Comparison of ENCODE assay signal across 18 cellular contexts in the genomic region with DNA sequence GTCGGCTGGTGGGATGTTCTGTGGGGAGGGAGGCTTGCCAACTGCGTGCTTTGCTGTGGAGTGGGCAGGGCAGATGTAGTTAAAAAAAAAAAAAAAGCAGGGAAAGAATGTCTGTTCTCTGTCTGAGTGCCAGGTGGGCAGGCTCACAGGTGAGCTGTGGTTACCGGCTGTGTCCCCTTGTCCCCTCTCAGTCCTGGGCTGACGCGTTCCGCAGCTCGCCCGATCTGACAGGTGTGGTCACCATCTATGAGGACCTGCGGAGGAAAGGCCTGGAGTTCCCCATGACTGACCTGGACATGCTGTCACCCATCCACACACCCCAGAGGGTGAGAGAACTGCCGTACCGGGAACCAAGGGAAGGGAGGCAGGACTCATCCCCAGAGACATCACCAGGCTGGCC.
"Had no signal": no experiment of that assay in that cellular context is flagged by ENCODE, and none has a peak within 500 bp of the region (broad histone marks: within the 10 kb centered on the region; RNA-seq: fewer than 3 reads in every experiment).

No MANE protein-coding gene starts in this region.

- DNase-seq: dermis blood vessel endothelial cell; dorsolateral prefrontal cortex; effector CD4-positive, alpha-beta T cell; effector memory CD4-positive, alpha-beta T cell; foreskin keratinocyte; glutamatergic neuron; head of caudate nucleus; heart right ventricle; hippocampal formation; left cardiac atrium; left ventricle myocardium superior; lower lobe of right lung; mesendoderm; midbrain had no signal

- H3K4me3 ChIP-seq: coronary artery, dorsolateral prefrontal cortex, esophagus muscularis mucosa, heart right ventricle, left lung, lower lobe of right lung had no signal

- H3K27ac Mint-ChIP-seq: memory B cell had no signal

- H3K4me1 ChIP-seq: foreskin keratinocyte had no signal

- H3K27ac ChIP-seq: coronary artery, dorsolateral prefrontal cortex, esophagus muscularis mucosa, foreskin keratinocyte, left lung, lower lobe of right lung had no signal

- H3K27me3 ChIP-seq: dorsolateral prefrontal cortex, esophagus muscularis mucosa, foreskin keratinocyte, heart right ventricle, left lung had no signal

- ATAC-seq: foreskin keratinocyte, left cardiac atrium, left lung, lower lobe of right lung had no signal

- H3K9me3 Mint-ChIP-seq: memory B cell had no signal

- H3K9me3 ChIP-seq: esophagus muscularis mucosa, heart right ventricle, left lung, lower lobe of right lung had no signal

- H3K27me3 Mint-ChIP-seq: memory B cell had no signal

- H3K4me1 Mint-ChIP-seq: memory B cell had no signal

- H3K4me3 Mint-ChIP-seq: memory B cell had no signal
